In genomic region chr14:29738950-29739349, GRCh38 we compare ENCODE assay signal across 1 cellular context.
TF ChIP-seq lines count a peak whose summit lies in the region.

No MANE protein-coding gene starts in this region.

TF ChIP-seq in WTC11, 78 proteins besides CTCF, POLR2A, EP300 and RAD21 (continued from another document):
- TF ChIP-seq, protein P1, sequence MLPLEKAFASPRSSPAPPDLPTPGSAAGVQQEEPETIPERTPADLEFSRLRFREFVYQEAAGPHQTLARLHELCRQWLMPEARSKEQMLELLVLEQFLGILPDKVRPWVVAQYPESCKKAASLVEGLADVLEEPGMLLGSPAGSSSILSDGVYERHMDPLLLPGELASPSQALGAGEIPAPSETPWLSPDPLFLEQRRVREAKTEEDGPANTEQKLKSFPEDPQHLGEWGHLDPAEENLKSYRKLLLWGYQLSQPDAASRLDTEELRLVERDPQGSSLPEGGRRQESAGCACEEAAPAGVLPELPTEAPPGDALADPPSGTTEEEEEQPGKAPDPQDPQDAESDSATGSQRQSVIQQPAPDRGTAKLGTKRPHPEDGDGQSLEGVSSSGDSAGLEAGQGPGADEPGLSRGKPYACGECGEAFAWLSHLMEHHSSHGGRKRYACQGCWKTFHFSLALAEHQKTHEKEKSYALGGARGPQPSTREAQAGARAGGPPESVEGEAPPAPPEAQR (CRISPR knock-in tag; IDR thresholded peaks at IDR 0.05): no peak
- TF ChIP-seq IRF1 (CRISPR knock-in tag; IDR thresholded peaks at IDR 0.05) (no peak), EMX1 (CRISPR knock-in tag; IDR thresholded peaks at IDR 0.05) (no peak)
- TF ChIP-seq, protein P2, sequence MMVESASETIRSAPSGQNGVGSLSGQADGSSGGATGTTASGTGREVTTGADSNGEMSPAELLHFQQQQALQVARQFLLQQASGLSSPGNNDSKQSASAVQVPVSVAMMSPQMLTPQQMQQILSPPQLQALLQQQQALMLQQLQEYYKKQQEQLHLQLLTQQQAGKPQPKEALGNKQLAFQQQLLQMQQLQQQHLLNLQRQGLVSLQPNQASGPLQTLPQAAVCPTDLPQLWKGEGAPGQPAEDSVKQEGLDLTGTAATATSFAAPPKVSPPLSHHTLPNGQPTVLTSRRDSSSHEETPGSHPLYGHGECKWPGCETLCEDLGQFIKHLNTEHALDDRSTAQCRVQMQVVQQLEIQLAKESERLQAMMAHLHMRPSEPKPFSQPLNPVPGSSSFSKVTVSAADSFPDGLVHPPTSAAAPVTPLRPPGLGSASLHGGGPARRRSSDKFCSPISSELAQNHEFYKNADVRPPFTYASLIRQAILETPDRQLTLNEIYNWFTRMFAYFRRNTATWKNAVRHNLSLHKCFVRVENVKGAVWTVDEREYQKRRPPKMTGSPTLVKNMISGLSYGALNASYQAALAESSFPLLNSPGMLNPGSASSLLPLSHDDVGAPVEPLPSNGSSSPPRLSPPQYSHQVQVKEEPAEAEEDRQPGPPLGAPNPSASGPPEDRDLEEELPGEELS (CRISPR knock-in tag; IDR thresholded peaks at IDR 0.05): no peak
- TF ChIP-seq, protein P3, sequence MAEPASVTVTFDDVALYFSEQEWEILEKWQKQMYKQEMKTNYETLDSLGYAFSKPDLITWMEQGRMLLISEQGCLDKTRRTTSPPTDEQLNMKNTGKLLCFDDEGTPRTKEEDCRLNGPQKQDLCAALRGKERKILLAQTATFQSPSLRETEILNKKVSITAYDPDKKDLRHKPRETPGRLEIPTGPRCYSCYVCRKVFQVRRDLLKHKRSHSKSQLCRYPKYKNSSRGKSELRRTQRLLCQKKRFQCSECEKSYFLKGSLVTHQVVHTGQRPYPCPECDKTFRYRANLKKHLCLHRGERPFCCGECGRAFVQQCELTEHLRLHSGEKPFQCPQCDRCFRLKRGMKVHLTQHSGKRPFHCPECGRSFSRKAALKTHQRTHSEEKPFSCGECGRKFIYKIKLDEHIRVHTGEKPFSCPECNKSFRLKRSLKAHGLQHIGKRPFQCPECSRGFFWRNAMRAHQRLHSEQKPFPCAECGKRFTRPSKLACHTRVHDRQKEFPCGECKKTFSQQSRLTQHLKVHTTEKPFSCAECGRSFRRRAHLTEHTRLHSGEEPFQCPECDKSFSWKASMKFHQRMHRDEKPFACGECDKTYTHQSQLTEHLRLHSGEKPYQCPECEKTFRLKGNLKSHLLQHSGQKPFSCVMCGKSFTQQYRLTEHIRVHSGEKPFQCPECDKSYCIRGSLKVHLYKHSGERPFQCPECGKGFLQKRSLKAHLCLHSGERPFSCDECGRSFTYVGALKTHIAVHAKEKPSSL (CRISPR knock-in tag; conservative IDR thresholded peaks at IDR 0.05): no peak
TF ChIP-seq in WTC11: peak in this region for 0.
